In the genomic region with DNA sequence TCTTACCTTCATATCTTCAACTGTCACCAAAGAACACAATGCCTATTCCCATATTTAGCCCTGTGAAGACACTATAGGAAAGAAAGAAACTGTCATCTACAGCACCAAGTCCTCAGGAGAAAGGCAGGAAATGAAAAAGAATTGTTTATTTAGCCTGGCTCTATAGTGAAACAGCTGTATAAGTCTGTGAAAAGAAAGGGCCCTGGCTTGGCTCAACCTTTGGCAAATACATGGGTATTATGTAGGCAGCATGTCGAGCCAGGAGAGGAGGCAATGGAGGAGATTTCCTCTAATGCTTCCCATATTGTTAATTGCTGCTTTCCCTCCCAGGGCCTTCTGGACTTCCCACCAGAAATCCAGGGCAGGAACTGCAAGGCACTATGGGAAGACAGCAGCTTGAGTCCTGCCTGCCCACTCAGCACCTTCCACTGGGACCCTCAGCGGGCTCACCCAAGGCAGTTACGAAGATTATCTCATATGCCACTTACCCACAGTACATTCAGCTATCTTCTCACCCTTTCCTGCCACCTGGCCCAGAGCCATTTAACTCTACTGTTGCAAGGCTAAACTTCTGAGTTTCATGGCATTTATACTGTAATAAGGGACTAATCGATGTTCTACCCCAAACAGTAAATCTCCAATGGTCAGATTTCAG, we compare ENCODE assay signal across 12 cellular contexts.
"Had no signal": no experiment of that assay in that cellular context is flagged by ENCODE, and none has a peak within 500 bp of the region (broad histone marks: within the 10 kb centered on the region; RNA-seq: fewer than 3 reads in every experiment).

No MANE protein-coding gene starts in this region.

- H3K4me1 ChIP-seq: body of pancreas, gastrocnemius medialis, vagina had no signal

- DNase-seq: activated CD4-positive, alpha-beta T cell treated with anti-CD3 and anti-CD28 coated beads, Interleukin-2, amount 50 U/mL, for 4 hours; activated CD4-positive, CD25-positive, alpha-beta regulatory T cell treated with anti-CD3 and anti-CD28 coated beads, Interleukin-2, amount 50 U/mL, for 72 hours; activated T-cell treated with anti-CD3 and anti-CD28 coated beads, Interleukin-2, amount 50 U/mL, for 1 hour; body of pancreas; cerebellar nuclear complex; dorsolateral prefrontal cortex; gastrocnemius medialis; ovary; stimulated activated CD4-positive, alpha-beta T cell treated with anti-CD3 and anti-CD28 coated beads, Interleukin-4, amount 100 ng/mL, for 4 hours; stimulated activated naive CD8-positive, alpha-beta T cell treated with anti-CD3 and anti-CD28 coated beads, Interleukin-15, amount 100 ng/mL, for 72 hours; SW 1271 had no signal

- ATAC-seq: body of pancreas; gastrocnemius medialis; stimulated activated naive CD8-positive, alpha-beta T cell treated with anti-CD3 and anti-CD28 coated beads, Interleukin-15, amount 100 ng/mL, for 72 hours had no signal

- H3K9me3 ChIP-seq: body of pancreas, gastrocnemius medialis, ovary, vagina had no signal

- H3K4me3 ChIP-seq: body of pancreas, dorsolateral prefrontal cortex, gastrocnemius medialis, ovary, vagina had no signal

- H3K36me3 ChIP-seq: gastrocnemius medialis, ovary, vagina had no signal

- H3K27ac ChIP-seq: body of pancreas, dorsolateral prefrontal cortex, gastrocnemius medialis, ovary, vagina had no signal

- H3K27me3 ChIP-seq: body of pancreas, dorsolateral prefrontal cortex, gastrocnemius medialis, ovary, vagina had no signal
